Comparison of ENCODE assay signal across 16 cellular contexts in the genomic region with DNA sequence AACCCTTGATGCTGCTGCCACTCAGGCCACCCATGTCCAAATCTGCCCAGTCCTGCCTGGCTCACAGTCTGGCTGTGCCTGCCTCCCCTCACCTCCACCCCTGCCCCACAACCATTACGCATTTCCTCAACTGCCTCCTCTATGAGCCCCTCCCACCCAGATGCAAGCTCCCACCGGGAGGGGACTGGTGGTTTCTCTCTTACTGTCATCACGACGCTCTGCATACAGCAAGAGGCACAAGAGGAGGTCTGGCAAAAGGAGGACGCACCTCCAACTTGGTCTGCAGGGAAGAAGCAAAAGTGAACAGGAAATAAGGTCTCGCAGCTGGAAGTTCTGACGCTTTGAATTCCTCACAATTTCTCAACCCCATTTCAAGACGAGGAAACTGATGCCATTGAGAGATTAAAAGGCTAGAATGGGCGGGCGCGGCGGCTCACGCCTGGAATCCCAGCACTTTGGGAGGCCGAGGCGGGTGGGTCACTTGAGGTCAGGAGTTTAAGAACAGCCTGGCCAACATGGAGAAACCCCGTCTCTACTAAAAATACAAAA. TPM values are rescaled to one million over a fixed set of nuclear protein-coding genes. Genes with fewer than 3 reads are reported as not detected.
A peak's percentile ranks its signal among the peaks of the same experiment; 100 is the strongest.
DNase-seq lines count a peak whose midpoint lies in the region; ATAC-seq and TF ChIP-seq lines count a peak whose summit lies in the region.
"Had no signal": no experiment of that assay in that cellular context is flagged by ENCODE, and none has a peak within 500 bp of the region (broad histone marks: within the 10 kb centered on the region; RNA-seq: fewer than 3 reads in every experiment).

No MANE protein-coding gene starts in this region.

- no peaks in the 10 kb centered on the region for H3K9me3 Mint-ChIP-seq in WTC11
- no peaks in the 10 kb centered on the region for H3K9me3 Mint-ChIP-seq in natural killer cell

- peaks cover 57% of the 10 kb centered on the region for H3K4me1 ChIP-seq in BLaER1

- H3K4me1 Mint-ChIP-seq in WTC11 (peaks cover 10% of the 10 kb centered on the region), natural killer cell (peaks cover 8 to 9% of the 10 kb centered on the region in 2 donors)

- POLR2A ChIA-PET in WTC11 (lab: Charles Lee), result no interaction called here

- ATAC-seq in WTC11 (peak; percentile 16), natural killer cell (no peak), HG03565 (IDR thresholded peaks at IDR 0.05; ENCODE audit: unreplicated experiment) (no peak)

- H3K27ac Mint-ChIP-seq in WTC11, result no peak overlapping the region
- H3K27ac Mint-ChIP-seq in natural killer cell, result no peak overlapping the region

- H3K4me3 ChIP-seq in BLaER1, result no peak overlapping the region
- H3K4me3 ChIP-seq: Peyer's patch had no signal

- H3K4me3 Mint-ChIP-seq in WTC11 (no peak overlapping the region), natural killer cell (no peak overlapping the region)

- no peaks in the 10 kb centered on the region for H4K20me1 ChIP-seq in BLaER1

- no peak for TF ChIP-seq CTCF in WTC11 (IDR thresholded peaks at IDR 0.05)
- no peak for TF ChIP-seq CTCF in natural killer cell (IDR thresholded peaks at IDR 0.05)

- peak; percentile 29 for DNase-seq in HT-29 (ENCODE audit: low spot score)
- no peak for DNase-seq in WTC11 (ENCODE audit: low spot score)
- DNase-seq in iPS-NIHi11 (ENCODE audit: low spot score), result peak; percentile 21
- DNase-seq in SKM-1 treated with dmso at 0.1 percent for 144 hours (lab: John Stamatoyannopoulos, UW; ENCODE audit: unreplicated experiment), result no peak
- no peak for DNase-seq in natural killer cell
- DNase-seq in HK-2 (ENCODE audit: unreplicated experiment), result no peak
- DNase-seq: Caco-2, Karpas-422, NCI-H1436, NCI-H2081, NCI-H524, SHP77 had no signal

- H3K36me3 Mint-ChIP-seq in WTC11 (no peaks in the 10 kb centered on the region), natural killer cell (no peaks in the 10 kb centered on the region)

- H3K27me3 Mint-ChIP-seq in WTC11 (ENCODE audit: low read depth) (0 out of 2 replicates have a peak, but pooled peaks cover 4% of the 10 kb centered on the region), natural killer cell (ENCODE audit: low read depth in 2 of 2) (peaks cover 3 to 7% of the 10 kb centered on the region in 2 donors)

- intact Hi-C loops in natural killer cell (cut with micrococcal nuclease), result loop anchor here (5.0 kb wide), 1 partner anchor 148 kb away; no protein-coding TSS in a partner anchor

- H3K9me3 ChIP-seq in BLaER1, result peaks cover 10% of the 10 kb centered on the region
- H3K9me3 ChIP-seq: Caco-2, Peyer's patch had no signal

- H3K36me3 ChIP-seq in BLaER1, result no peaks in the 10 kb centered on the region
- H3K36me3 ChIP-seq: Peyer's patch had no signal

- H3K4me2 ChIP-seq in BLaER1, result peak overlapping the region; percentile 60

- peak overlapping the region; percentile 18; the same call in 1 of the 2 replicates for H3K27ac ChIP-seq in BLaER1
- H3K27ac ChIP-seq: Peyer's patch had no signal

- CTCF ChIA-PET in WTC11 (lab: Charles Lee), result interaction anchor here (0.7 to 8.2 kb wide), 3 partner anchors 9 to 106 kb away, joined by 3 to 167 read pairs (median 7); no protein-coding TSS in a partner anchor

- no peak overlapping the region for H3K9ac ChIP-seq in BLaER1

- no peaks in the 10 kb centered on the region for H3K27me3 ChIP-seq in BLaER1
- H3K27me3 ChIP-seq: Peyer's patch had no signal

TF ChIP-seq in WTC11, 78 proteins besides CTCF, POLR2A, EP300 and RAD21:
- TF ChIP-seq IRF1 (CRISPR knock-in tag; IDR thresholded peaks at IDR 0.05) (no peak), ZNF121 (CRISPR knock-in tag; IDR thresholded peaks at IDR 0.05) (no peak), TEAD4 (CRISPR knock-in tag; IDR thresholded peaks at IDR 0.05) (no peak), CREM (CRISPR knock-in tag; IDR thresholded peaks at IDR 0.05) (no peak)

RNA-seq across cellular contexts. Expression of gene MUC4, which starts 42.3 kb away (rescaled TPM):
- total RNA-seq in HT-29 (2014; rRNA removed; shearing (Covaris generic)), result 0.08 TPM in 1 of 2 replicates, not detected in the other
- total RNA-seq in WTC11 (2021) (2.1 to 2.8 TPM (median 2.3 TPM) in 3 replicates), natural killer cell (1 to 10 TPM in 1 of 3 donors, under 1 TPM in 2; 0.05 to 1.7 (median 0.38) TPM)
- total RNA-seq: A172 had no signal

RNA-seq across cellular contexts. Expression of gene TNK2, which starts 54.3 kb away (rescaled TPM):
- total RNA-seq in HT-29 (2014; rRNA removed; shearing (Covaris generic)), result 172 and 212 TPM in 2 replicates
- 58.4 to 65.1 TPM (median 61.6 TPM) in 3 replicates for total RNA-seq in WTC11 (2021)
- 100 to 1,000 TPM; 169 to 207 (median 171) TPM for total RNA-seq in natural killer cell

Comparison
In these comparisons a context has a peak if more than half of its experiments do, and no peak if none do; other contexts are left out.
1. DNase-seq: peak in HT-29 (single experiment) and iPS-NIHi11 (single experiment); none in WTC11 (single experiment), SKM-1 treated with dmso at 0.1 percent for 144 hours (single experiment), natural killer cell (single experiment) and HK-2 (single experiment).